Comparison of ENCODE assay signal across 2 cellular contexts in the genomic region with DNA sequence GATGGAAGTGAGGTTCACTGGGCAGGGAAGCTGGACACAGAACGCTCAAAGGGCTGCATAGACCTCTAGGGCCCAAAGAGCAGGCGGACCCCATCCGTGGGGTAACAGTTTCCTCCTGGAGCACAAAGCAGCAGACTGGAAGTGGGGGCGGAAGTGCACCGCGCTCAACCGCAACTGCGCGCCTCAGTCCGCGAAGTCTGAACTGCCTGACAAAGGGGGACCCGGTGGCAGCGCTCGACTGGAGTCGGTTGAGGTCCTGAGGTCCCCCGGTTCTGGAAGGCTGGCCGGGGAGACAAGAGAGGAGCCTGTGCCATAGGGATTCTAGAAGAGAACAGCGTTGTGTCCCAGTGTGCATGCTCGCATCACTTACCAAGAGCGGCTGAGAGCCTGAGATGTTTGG.
TF ChIP-seq lines count a peak whose summit lies in the region.

No MANE protein-coding gene starts in this region.

TF ChIP-seq in GM23338, 12 proteins besides CTCF, POLR2A, EP300 and RAD21 (continues in another document):
- TF ChIP-seq ZNF114 (CRISPR knock-in tag; IDR thresholded peaks at IDR 0.05): no peak
- TF ChIP-seq CREB1 (CRISPR knock-in tag; IDR thresholded peaks at IDR 0.05; ENCODE audit: low read depth): no peak
- TF ChIP-seq STAT1 (IDR thresholded peaks at IDR 0.05; ENCODE audit: unreplicated experiment): no peak
- TF ChIP-seq, protein P1, sequence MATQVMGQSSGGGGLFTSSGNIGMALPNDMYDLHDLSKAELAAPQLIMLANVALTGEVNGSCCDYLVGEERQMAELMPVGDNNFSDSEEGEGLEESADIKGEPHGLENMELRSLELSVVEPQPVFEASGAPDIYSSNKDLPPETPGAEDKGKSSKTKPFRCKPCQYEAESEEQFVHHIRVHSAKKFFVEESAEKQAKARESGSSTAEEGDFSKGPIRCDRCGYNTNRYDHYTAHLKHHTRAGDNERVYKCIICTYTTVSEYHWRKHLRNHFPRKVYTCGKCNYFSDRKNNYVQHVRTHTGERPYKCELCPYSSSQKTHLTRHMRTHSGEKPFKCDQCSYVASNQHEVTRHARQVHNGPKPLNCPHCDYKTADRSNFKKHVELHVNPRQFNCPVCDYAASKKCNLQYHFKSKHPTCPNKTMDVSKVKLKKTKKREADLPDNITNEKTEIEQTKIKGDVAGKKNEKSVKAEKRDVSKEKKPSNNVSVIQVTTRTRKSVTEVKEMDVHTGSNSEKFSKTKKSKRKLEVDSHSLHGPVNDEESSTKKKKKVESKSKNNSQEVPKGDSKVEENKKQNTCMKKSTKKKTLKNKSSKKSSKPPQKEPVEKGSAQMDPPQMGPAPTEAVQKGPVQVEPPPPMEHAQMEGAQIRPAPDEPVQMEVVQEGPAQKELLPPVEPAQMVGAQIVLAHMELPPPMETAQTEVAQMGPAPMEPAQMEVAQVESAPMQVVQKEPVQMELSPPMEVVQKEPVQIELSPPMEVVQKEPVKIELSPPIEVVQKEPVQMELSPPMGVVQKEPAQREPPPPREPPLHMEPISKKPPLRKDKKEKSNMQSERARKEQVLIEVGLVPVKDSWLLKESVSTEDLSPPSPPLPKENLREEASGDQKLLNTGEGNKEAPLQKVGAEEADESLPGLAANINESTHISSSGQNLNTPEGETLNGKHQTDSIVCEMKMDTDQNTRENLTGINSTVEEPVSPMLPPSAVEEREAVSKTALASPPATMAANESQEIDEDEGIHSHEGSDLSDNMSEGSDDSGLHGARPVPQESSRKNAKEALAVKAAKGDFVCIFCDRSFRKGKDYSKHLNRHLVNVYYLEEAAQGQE (IDR thresholded peaks at IDR 0.05; ENCODE audit: unreplicated experiment): no peak
- TF ChIP-seq ETS1 (IDR thresholded peaks at IDR 0.05): no peak
- TF ChIP-seq POLR2AphosphoS5 (IDR thresholded peaks at IDR 0.05; ENCODE audit: low read depth): no peak
- TF ChIP-seq, protein P2, sequence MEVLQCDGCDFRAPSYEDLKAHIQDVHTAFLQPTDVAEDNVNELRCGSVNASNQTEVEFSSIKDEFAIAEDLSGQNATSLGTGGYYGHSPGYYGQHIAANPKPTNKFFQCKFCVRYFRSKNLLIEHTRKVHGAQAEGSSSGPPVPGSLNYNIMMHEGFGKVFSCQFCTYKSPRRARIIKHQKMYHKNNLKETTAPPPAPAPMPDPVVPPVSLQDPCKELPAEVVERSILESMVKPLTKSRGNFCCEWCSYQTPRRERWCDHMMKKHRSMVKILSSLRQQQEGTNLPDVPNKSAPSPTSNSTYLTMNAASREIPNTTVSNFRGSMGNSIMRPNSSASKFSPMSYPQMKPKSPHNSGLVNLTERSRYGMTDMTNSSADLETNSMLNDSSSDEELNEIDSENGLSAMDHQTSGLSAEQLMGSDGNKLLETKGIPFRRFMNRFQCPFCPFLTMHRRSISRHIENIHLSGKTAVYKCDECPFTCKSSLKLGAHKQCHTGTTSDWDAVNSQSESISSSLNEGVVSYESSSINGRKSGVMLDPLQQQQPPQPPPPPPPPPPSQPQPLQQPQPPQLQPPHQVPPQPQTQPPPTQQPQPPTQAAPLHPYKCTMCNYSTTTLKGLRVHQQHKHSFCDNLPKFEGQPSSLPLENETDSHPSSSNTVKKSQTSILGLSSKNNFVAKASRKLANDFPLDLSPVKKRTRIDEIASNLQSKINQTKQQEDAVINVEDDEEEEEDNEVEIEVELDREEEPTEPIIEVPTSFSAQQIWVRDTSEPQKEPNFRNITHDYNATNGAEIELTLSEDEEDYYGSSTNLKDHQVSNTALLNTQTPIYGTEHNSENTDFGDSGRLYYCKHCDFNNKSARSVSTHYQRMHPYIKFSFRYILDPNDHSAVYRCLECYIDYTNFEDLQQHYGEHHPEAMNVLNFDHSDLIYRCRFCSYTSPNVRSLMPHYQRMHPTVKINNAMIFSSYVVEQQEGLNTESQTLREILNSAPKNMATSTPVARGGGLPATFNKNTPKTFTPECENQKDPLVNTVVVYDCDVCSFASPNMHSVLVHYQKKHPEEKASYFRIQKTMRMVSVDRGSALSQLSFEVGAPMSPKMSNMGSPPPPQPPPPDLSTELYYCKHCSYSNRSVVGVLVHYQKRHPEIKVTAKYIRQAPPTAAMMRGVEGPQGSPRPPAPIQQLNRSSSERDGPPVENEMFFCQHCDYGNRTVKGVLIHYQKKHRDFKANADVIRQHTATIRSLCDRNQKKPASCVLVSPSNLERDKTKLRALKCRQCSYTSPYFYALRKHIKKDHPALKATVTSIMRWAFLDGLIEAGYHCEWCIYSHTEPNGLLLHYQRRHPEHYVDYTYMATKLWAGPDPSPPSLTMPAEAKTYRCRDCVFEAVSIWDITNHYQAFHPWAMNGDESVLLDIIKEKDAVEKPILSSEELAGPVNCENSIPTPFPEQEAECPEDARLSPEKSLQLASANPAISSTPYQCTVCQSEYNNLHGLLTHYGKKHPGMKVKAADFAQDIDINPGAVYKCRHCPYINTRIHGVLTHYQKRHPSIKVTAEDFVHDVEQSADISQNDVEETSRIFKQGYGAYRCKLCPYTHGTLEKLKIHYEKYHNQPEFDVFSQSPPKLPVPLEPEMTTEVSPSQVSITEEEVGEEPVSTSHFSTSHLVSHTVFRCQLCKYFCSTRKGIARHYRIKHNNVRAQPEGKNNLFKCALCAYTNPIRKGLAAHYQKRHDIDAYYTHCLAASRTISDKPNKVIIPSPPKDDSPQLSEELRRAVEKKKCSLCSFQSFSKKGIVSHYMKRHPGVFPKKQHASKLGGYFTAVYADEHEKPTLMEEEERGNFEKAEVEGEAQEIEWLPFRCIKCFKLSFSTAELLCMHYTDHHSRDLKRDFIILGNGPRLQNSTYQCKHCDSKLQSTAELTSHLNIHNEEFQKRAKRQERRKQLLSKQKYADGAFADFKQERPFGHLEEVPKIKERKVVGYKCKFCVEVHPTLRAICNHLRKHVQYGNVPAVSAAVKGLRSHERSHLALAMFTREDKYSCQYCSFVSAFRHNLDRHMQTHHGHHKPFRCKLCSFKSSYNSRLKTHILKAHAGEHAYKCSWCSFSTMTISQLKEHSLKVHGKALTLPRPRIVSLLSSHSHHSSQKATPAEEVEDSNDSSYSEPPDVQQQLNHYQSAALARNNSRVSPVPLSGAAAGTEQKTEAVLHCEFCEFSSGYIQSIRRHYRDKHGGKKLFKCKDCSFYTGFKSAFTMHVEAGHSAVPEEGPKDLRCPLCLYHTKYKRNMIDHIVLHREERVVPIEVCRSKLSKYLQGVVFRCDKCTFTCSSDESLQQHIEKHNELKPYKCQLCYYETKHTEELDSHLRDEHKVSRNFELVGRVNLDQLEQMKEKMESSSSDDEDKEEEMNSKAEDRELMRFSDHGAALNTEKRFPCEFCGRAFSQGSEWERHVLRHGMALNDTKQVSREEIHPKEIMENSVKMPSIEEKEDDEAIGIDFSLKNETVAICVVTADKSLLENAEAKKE (CRISPR knock-in tag; IDR thresholded peaks at IDR 0.05): no peak
- no peak for TF ChIP-seq ZNF331 (CRISPR knock-in tag; IDR thresholded peaks at IDR 0.05; ENCODE audit: low read depth)
- TF ChIP-seq EZH2phosphoT487 (IDR thresholded peaks at IDR 0.05; ENCODE audit: unreplicated experiment): no peak
- no peak for TF ChIP-seq JUNB (IDR thresholded peaks at IDR 0.05; ENCODE audit: unreplicated experiment)

TF ChIP-seq in HepG2, 621 proteins besides CTCF, POLR2A, EP300 and RAD21:
- TF ChIP-seq, protein P3, sequence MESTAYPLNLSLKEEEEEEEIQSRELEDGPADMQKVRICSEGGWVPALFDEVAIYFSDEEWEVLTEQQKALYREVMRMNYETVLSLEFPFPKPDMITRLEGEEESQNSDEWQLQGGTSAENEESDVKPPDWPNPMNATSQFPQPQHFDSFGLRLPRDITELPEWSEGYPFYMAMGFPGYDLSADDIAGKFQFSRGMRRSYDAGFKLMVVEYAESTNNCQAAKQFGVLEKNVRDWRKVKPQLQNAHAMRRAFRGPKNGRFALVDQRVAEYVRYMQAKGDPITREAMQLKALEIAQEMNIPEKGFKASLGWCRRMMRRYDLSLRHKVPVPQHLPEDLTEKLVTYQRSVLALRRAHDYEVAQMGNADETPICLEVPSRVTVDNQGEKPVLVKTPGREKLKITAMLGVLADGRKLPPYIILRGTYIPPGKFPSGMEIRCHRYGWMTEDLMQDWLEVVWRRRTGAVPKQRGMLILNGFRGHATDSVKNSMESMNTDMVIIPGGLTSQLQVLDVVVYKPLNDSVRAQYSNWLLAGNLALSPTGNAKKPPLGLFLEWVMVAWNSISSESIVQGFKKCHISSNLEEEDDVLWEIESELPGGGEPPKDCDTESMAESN (CRISPR knock-in tag; conservative IDR thresholded peaks at IDR 0.05): no peak
- TF ChIP-seq MATR3 (CRISPR knock-in tag; IDR thresholded peaks at IDR 0.05): no peak
- no peak for TF ChIP-seq ZNF317 (CRISPR knock-in tag; IDR thresholded peaks at IDR 0.05)
- TF ChIP-seq HNF4G (IDR thresholded peaks at IDR 0.05; ENCODE audit: borderline replicate concordance, low read depth, low read length): no peak
- no peak for TF ChIP-seq HNF4G (CRISPR knock-in tag; IDR thresholded peaks at IDR 0.05; ENCODE audit: borderline replicate concordance, low read depth)
- TF ChIP-seq TEAD3 (CRISPR knock-in tag; optimal IDR thresholded peaks at IDR 0.05; ENCODE audit: borderline replicate concordance): no peak
- TF ChIP-seq CREBL2 (CRISPR knock-in tag; IDR thresholded peaks at IDR 0.05; ENCODE audit: borderline replicate concordance): no peak
- TF ChIP-seq CBFB (CRISPR knock-in tag; IDR thresholded peaks at IDR 0.05): no peak
- TF ChIP-seq HNRNPLL (IDR thresholded peaks at IDR 0.05; ENCODE audit: low read depth, low read length, poor library complexity, severe bottlenecking): no peak
- no peak for TF ChIP-seq DRAP1 (CRISPR knock-in tag; IDR thresholded peaks at IDR 0.05)
- TF ChIP-seq SP1 (IDR thresholded peaks at IDR 0.05): no peak
- TF ChIP-seq SP1 (CRISPR knock-in tag; IDR thresholded peaks at IDR 0.05): no peak
- TF ChIP-seq ZNF484 (CRISPR knock-in tag; IDR thresholded peaks at IDR 0.05; ENCODE audit: borderline replicate concordance, low read depth): no peak
- TF ChIP-seq, protein P4, sequence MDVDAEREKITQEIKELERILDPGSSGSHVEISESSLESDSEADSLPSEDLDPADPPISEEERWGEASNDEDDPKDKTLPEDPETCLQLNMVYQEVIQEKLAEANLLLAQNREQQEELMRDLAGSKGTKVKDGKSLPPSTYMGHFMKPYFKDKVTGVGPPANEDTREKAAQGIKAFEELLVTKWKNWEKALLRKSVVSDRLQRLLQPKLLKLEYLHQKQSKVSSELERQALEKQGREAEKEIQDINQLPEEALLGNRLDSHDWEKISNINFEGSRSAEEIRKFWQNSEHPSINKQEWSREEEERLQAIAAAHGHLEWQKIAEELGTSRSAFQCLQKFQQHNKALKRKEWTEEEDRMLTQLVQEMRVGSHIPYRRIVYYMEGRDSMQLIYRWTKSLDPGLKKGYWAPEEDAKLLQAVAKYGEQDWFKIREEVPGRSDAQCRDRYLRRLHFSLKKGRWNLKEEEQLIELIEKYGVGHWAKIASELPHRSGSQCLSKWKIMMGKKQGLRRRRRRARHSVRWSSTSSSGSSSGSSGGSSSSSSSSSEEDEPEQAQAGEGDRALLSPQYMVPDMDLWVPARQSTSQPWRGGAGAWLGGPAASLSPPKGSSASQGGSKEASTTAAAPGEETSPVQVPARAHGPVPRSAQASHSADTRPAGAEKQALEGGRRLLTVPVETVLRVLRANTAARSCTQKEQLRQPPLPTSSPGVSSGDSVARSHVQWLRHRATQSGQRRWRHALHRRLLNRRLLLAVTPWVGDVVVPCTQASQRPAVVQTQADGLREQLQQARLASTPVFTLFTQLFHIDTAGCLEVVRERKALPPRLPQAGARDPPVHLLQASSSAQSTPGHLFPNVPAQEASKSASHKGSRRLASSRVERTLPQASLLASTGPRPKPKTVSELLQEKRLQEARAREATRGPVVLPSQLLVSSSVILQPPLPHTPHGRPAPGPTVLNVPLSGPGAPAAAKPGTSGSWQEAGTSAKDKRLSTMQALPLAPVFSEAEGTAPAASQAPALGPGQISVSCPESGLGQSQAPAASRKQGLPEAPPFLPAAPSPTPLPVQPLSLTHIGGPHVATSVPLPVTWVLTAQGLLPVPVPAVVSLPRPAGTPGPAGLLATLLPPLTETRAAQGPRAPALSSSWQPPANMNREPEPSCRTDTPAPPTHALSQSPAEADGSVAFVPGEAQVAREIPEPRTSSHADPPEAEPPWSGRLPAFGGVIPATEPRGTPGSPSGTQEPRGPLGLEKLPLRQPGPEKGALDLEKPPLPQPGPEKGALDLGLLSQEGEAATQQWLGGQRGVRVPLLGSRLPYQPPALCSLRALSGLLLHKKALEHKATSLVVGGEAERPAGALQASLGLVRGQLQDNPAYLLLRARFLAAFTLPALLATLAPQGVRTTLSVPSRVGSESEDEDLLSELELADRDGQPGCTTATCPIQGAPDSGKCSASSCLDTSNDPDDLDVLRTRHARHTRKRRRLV (CRISPR knock-in tag; IDR thresholded peaks at IDR 0.05): no peak
- TF ChIP-seq SP140L (CRISPR knock-in tag; IDR thresholded peaks at IDR 0.05; ENCODE audit: borderline replicate concordance): no peak
- no peak for TF ChIP-seq ZNF362 (CRISPR knock-in tag; IDR thresholded peaks at IDR 0.05; ENCODE audit: borderline replicate concordance)
- no peak for TF ChIP-seq ESRRA (CRISPR knock-in tag; IDR thresholded peaks at IDR 0.05; ENCODE audit: low read depth)
- TF ChIP-seq ZMAT3 (CRISPR knock-in tag; conservative IDR thresholded peaks at IDR 0.05): no peak
